Comparison of ENCODE assay signal across 8 cellular contexts in the genomic region with DNA sequence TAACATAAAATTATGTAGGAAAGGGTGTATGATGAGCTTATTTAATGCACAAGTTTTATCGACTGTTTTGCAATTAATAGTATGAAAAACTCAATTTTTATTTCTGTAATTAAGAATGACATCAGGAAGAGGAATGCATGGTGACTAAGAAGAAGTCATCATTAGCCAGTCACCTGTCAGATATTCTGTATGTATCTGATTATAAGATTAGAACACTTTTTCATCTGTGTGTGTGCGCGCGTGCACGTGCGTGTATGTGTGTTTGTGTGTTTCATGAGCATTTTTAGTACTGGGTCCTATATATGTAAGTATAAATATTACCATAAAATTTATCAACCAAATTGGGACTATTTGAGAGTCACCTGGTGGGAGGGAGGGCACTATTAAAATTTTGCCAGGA.
"Had no signal": no experiment of that assay in that cellular context is flagged by ENCODE, and none has a peak within 500 bp of the region (broad histone marks: within the 10 kb centered on the region; RNA-seq: fewer than 3 reads in every experiment).

No MANE protein-coding gene starts in this region.

- DNase-seq: H9, IMR-90, KG1 had no signal

- H3K27ac Mint-ChIP-seq: GM23338, H9 had no signal

- H3K4me3 ChIP-seq: GM23338, K562 had no signal

- FAIRE-seq: H1, H54, HTR-8/SVneo, K562 had no signal

- H3K4me3 Mint-ChIP-seq: GM23338, H9 had no signal

- H2AFZ ChIP-seq: GM23338 had no signal

- ATAC-seq: GM23338, K562 had no signal

- H3K4me2 ChIP-seq: GM23338 had no signal

- H3K9me3 Mint-ChIP-seq: H9 had no signal
